Comparison of ENCODE assay signal across 14 cellular contexts in genomic region chr11:43790444-43790794, GRCh38.
DNase-seq lines count a peak whose midpoint lies in the region; ATAC-seq and TF ChIP-seq lines count a peak whose summit lies in the region.
"Had no signal": no experiment of that assay in that cellular context is flagged by ENCODE, and none has a peak within 500 bp of the region (broad histone marks: within the 10 kb centered on the region; RNA-seq: fewer than 3 reads in every experiment).

No MANE protein-coding gene starts in this region.

- DNase-seq in GM23248 = peak; percentile 78
- no peak for DNase-seq in SJCRH30
- no peak for DNase-seq in psoas muscle
- DNase-seq in activated gamma-delta T cell treated with Interleukin-2 at 50 U/mL for 16 hours = no peak
- DNase-seq in nucleus accumbens (lab: John Stamatoyannopoulos, UW) = no peak
- no peak for DNase-seq in NCI-H748 (lab: John Stamatoyannopoulos, UW; ENCODE audit: unreplicated experiment)
- DNase-seq: activated T-cell treated with anti-CD3 and anti-CD28 coated beads for 4 hours; immature natural killer cell; mesendoderm; NCI-H524 treated with DMSO at 0.1 percent for 48 hours; stimulated activated CD4-positive, alpha-beta T cell treated with anti-CD3 and anti-CD28 coated beads, Interleukin-1b, Interleukin-23, amount 100 ng/mL, for 48 hours had no signal

- H3K9me3 ChIP-seq in GM23248 (ENCODE audit: low read depth) = no peaks in the 10 kb centered on the region
- H3K9me3 ChIP-seq in SJCRH30 (replicated peaks) = no peaks in the 10 kb centered on the region; the same call in 1 of the 2 replicates
- H3K9me3 ChIP-seq in psoas muscle = no peaks in the 10 kb centered on the region
- H3K9me3 ChIP-seq: right atrium auricular region had no signal

- peaks cover 15% of the 10 kb centered on the region for H3F3A ChIP-seq in GM23248 (ENCODE audit: insufficient read depth)

- H4K20me1 ChIP-seq in GM23248 (ENCODE audit: insufficient read depth) = no peaks in the 10 kb centered on the region

- H3K27me3 ChIP-seq in GM23248 (replicated peaks; ENCODE audit: insufficient read depth) (no peaks in the 10 kb centered on the region), SJCRH30 (no peaks in the 10 kb centered on the region), psoas muscle (ENCODE audit: insufficient read depth in 3 of 3, low read length in 2 of 3) (no peaks in the 10 kb centered on the region)
- H3K27me3 ChIP-seq: right atrium auricular region had no signal

- H3K4me3 ChIP-seq in GM23248 (peak overlapping the region; percentile 41), SJCRH30 (no peak overlapping the region), psoas muscle (no peak overlapping the region)
- H3K4me3 ChIP-seq: right atrium auricular region had no signal

- peak; percentile 77 for ATAC-seq in esophagus mucosa
- ATAC-seq in psoas muscle = peak in 3 of 4 donors; percentile 27 to 41 (median 41)
- ATAC-seq in HG02588 (IDR thresholded peaks at IDR 0.05; ENCODE audit: unreplicated experiment) = no peak

- intact Hi-C loops in psoas muscle (cut with DNase I) = no loop called here

- peak overlapping the region; percentile 60 for H3K4me2 ChIP-seq in GM23248 (ENCODE audit: unreplicated experiment)

- 67 to 71% methylated on average over 4 of the region's 4 CpGs for WGBS in GM23248 (ENCODE audit: low coverage in 1 of 2, low lambda C conversion rate in 2 of 2, missing lambda C conversion rate in 2 of 2), 2 experiments
- WGBS in psoas muscle, 3 donors = 85 to 94% (median 92%) methylated on average over 4 of the region's 4 CpGs

- peak overlapping the region; percentile 56 for H2AFZ ChIP-seq in GM23248

- H3K9me2 ChIP-seq in GM23248 (ENCODE audit: insufficient read depth) = no peaks in the 10 kb centered on the region

- peak overlapping the region; percentile 93 for H3K27ac ChIP-seq in GM23248
- H3K27ac ChIP-seq in SJCRH30 = peak overlapping the region; percentile 24
- no peak overlapping the region for H3K27ac ChIP-seq in psoas muscle
- H3K27ac ChIP-seq: right atrium auricular region had no signal

- peaks cover 16% of the 10 kb centered on the region for H3K4me1 ChIP-seq in GM23248 (ENCODE audit: insufficient read depth)
- peaks cover 32% of the 10 kb centered on the region for H3K4me1 ChIP-seq in SJCRH30
- peaks cover 9% of the 10 kb centered on the region for H3K4me1 ChIP-seq in psoas muscle
- H3K4me1 ChIP-seq: right atrium auricular region had no signal

- in situ Hi-C loops in GM23248 (cut with MboI) = no loop called here

- no peak for TF ChIP-seq CTCF in psoas muscle (IDR thresholded peaks at IDR 0.05)

- H3K36me3 ChIP-seq in GM23248 (ENCODE audit: low read depth) = no peaks in the 10 kb centered on the region
- H3K36me3 ChIP-seq in SJCRH30 = 0 out of 2 replicates have a peak, but pooled peaks cover 2% of the 10 kb centered on the region
- H3K36me3 ChIP-seq in psoas muscle (ENCODE audit: insufficient read depth in 1 of 2, low read depth in 1 of 2) = no peaks in the 10 kb centered on the region

- H3K79me2 ChIP-seq in GM23248 (ENCODE audit: insufficient read depth) = 0 out of 2 replicates have a peak, but pooled peaks cover 9% of the 10 kb centered on the region

- peak overlapping the region; percentile 64 for H3K9ac ChIP-seq in GM23248
